8 cellular contexts compared by ENCODE assay signal in the genomic region with DNA sequence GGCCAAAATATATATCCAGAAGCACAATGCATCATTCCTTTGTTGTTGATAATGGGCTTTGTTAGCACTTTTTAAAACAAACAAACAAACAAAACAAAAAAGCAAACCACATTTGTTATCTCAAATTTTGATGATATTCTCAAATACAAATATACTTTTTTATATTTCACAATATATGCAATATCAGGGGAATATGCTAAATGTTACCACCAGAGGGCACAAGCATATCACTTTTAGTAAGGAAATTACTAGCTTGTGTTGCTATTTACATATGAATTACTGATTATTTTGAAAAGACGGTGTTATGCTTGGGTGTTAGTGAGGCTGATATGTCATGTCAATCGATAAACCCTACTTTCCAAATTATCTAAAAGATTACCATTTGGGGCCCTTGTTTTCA. TPM values are rescaled to one million over a fixed set of nuclear protein-coding genes. Genes with fewer than 3 reads are reported as not detected.
A peak's percentile ranks its signal among the peaks of the same experiment; 100 is the strongest.
DNase-seq lines count a peak whose midpoint lies in the region; ATAC-seq and TF ChIP-seq lines count a peak whose summit lies in the region.

No MANE protein-coding gene starts in this region.

- TF ChIP-seq CTCF in retinal pigment epithelial cell (conservative IDR thresholded peaks at IDR 0.05; ENCODE audit: low read depth, low read length): peak; percentile 63

- no peaks in the 10 kb centered on the region for H3K36me3 Mint-ChIP-seq in stimulated activated memory B cell treated with anti-CD40 and anti-IgM and Interleukin-4, amounts not matched to agents 10 μg/mL and 1 μg/mL and 100 μg/mL, for 72 hours

- no peaks in the 10 kb centered on the region for H3K27me3 ChIP-seq in H7 (ENCODE audit: control insufficient read depth, insufficient read depth, low read length)

- no peaks in the 10 kb centered on the region for H3K27me3 Mint-ChIP-seq in stimulated activated memory B cell treated with anti-CD40 and anti-IgM and Interleukin-4, amounts not matched to agents 10 μg/mL and 1 μg/mL and 100 μg/mL, for 72 hours

- no peak for ATAC-seq in stimulated activated memory B cell treated with anti-CD40 and anti-IgM and Interleukin-4, amounts not matched to agents 10 μg/mL and 1 μg/mL and 100 μg/mL, for 72 hours

- no peak overlapping the region for H3K27ac Mint-ChIP-seq in stimulated activated memory B cell treated with anti-CD40 and anti-IgM and Interleukin-4, amounts not matched to agents 10 μg/mL and 1 μg/mL and 100 μg/mL, for 72 hours

- H3K4me1 Mint-ChIP-seq in stimulated activated memory B cell treated with anti-CD40 and anti-IgM and Interleukin-4, amounts not matched to agents 10 μg/mL and 1 μg/mL and 100 μg/mL, for 72 hours: no peaks in the 10 kb centered on the region

- no peak overlapping the region for H3K4me3 Mint-ChIP-seq in stimulated activated memory B cell treated with anti-CD40 and anti-IgM and Interleukin-4, amounts not matched to agents 10 μg/mL and 1 μg/mL and 100 μg/mL, for 72 hours

- no peak overlapping the region for H3K4me3 ChIP-seq in retinal pigment epithelial cell (ENCODE audit: low read length)
- H3K4me3 ChIP-seq in H7 (ENCODE audit: insufficient read depth, low read depth, low read length): no peak overlapping the region

- no peaks in the 10 kb centered on the region for H3K36me3 ChIP-seq in H7 (replicated peaks; ENCODE audit: control insufficient read depth, insufficient read depth, low read length)

- H3K9me3 Mint-ChIP-seq in stimulated activated memory B cell treated with anti-CD40 and anti-IgM and Interleukin-4, amounts not matched to agents 10 μg/mL and 1 μg/mL and 100 μg/mL, for 72 hours: no peaks in the 10 kb centered on the region

- DNase-seq in NCI-H2196 (lab: John Stamatoyannopoulos, UW; ENCODE audit: unreplicated experiment) (peak; percentile 36), NCI-H2196 treated with DMSO at 0.1 percent for 48 hours (lab: John Stamatoyannopoulos, UW; ENCODE audit: unreplicated experiment) (no peak), NCI-H1694 (lab: John Stamatoyannopoulos, UW) (peak; percentile 29), dermis blood vessel endothelial cell (peak; percentile 45), retinal pigment epithelial cell (ENCODE audit: low read depth) (no peak), hypothalamus (lab: John Stamatoyannopoulos, UW) (no peak), H7 (no peak)

RNA-seq across cellular contexts. Expression of a gene that starts 29.1 kb away (rescaled TPM):
- total RNA-seq in dermis blood vessel endothelial cell: not detected in 2 replicates
- 0.24 TPM in 1 of 2 replicates, not detected in the other for total RNA-seq in H7 (2014; rRNA removed; shearing (Covaris generic))

RNA-seq across cellular contexts. Expression of a gene that starts 46.1 kb away (rescaled TPM):
- 0.09 and 0.17 TPM in 2 replicates for total RNA-seq in dermis blood vessel endothelial cell
- total RNA-seq in H7 (2014; rRNA removed; shearing (Covaris generic)): not detected in 2 replicates

Comparison
In these comparisons a context has a peak if more than half of its experiments do, and no peak if none do; other contexts are left out.
1. DNase-seq: peak in NCI-H2196 (single experiment), NCI-H1694 (single experiment) and dermis blood vessel endothelial cell (single experiment); none in NCI-H2196 treated with DMSO at 0.1 percent for 48 hours (single experiment), retinal pigment epithelial cell (single experiment), hypothalamus (0 of 51) and H7 (single experiment).